Comparison of ENCODE assay signal across 9 cellular contexts in the genomic region with DNA sequence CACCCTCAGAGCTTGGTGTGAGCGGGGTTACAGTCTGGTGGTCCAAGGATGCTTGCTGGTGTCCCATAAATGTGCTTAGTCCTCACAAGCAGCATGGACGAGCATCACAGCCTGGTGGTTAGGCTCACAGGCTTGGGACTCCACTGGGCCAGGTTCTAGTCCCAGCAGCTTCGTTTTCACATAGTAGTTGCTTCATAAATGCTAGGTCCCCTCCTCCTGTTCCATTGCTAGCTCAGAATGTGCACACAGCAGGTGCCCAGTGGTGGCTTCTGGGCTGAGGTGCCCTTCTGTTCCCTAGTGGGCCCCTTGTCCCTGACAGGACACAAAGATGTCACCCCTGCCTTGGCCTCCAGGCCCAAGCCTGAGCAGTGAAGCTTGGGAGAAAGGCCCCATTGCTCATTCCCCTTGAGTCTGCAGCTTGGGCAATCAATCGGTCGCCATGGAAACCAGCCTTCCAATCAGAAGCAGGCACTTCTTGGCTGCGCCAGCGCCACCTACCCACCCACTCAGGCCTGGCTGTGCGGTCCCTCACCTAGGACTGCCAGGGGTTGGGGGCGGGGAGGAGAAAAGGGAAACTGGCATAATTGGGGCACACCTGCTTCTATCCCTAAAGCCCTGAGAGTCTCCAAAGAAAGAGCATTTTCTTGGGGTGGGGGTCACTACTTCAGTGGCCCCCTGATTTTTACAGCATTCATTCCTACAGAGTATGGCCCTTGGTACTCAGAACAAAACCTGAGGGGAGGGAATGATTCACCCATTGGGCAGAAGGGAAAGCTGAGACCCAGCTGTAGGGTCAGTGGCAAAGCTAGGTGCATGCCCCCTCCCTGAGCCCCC. TPM values are rescaled to one million over a fixed set of nuclear protein-coding genes. Genes with fewer than 3 reads are reported as not detected.
DNase-seq lines count a peak whose midpoint lies in the region; ATAC-seq and TF ChIP-seq lines count a peak whose summit lies in the region.
"Had no signal": no experiment of that assay in that cellular context is flagged by ENCODE, and none has a peak within 500 bp of the region (broad histone marks: within the 10 kb centered on the region; RNA-seq: fewer than 3 reads in every experiment).

No MANE protein-coding gene starts in this region.

- peaks cover 43% of the 10 kb centered on the region for H3K27me3 ChIP-seq in osteoblast (ENCODE audit: insufficient read depth, low read length)
- H3K27me3 ChIP-seq: right lobe of liver had no signal

- no peak for TF ChIP-seq EP300 in Ishikawa (IDR thresholded peaks at IDR 0.05; ENCODE audit: borderline replicate concordance)

- no peak for TF ChIP-seq RAD21 in Ishikawa (IDR thresholded peaks at IDR 0.05; ENCODE audit: low read depth)

- H3K79me2 ChIP-seq in osteoblast (ENCODE audit: insufficient read depth, low read length) = no peaks in the 10 kb centered on the region

- peak; percentile 10 for DNase-seq in G401 (ENCODE audit: low spot score)
- DNase-seq in SIG-M5 (lab: John Stamatoyannopoulos, UW) = peak; percentile 42
- DNase-seq in ecto neural progenitor cell (ENCODE audit: low spot score) = peak; percentile 94
- DNase-seq in osteoblast (ENCODE audit: insufficient read length, low spot score, missing footprints) = peak; percentile 98
- no peak for DNase-seq in activated CD4-positive, CD25-positive, alpha-beta regulatory T cell treated with anti-CD3 and anti-CD28 coated beads, Interleukin-2, amount 50 U/mL, for 72 hours

- H4K20me1 ChIP-seq in osteoblast (ENCODE audit: insufficient read depth, low read length) = no peaks in the 10 kb centered on the region

- H3K4me3 ChIP-seq in osteoblast (ENCODE audit: insufficient read depth, low read length) = no peak overlapping the region
- H3K4me3 ChIP-seq: right lobe of liver had no signal

- H2AFZ ChIP-seq in osteoblast (ENCODE audit: low read length) = no peak overlapping the region

- ATAC-seq in HG02588 (IDR thresholded peaks at IDR 0.05; ENCODE audit: unreplicated experiment) = no peak

- in situ Hi-C loops in G401 (cut with HindIII; ENCODE audit: low sequenced_read_pairs) = no loop called here

- H3K9me3 ChIP-seq in osteoblast (ENCODE audit: low read depth, low read length) = no peaks in the 10 kb centered on the region
- H3K9me3 ChIP-seq: right lobe of liver had no signal

- TF ChIP-seq CTCF in osteoblast (IDR thresholded peaks at IDR 0.05; ENCODE audit: extremely low read depth, low read depth, low read length) = peak; percentile 20

- no peak overlapping the region for H3K4me2 ChIP-seq in osteoblast (ENCODE audit: insufficient read depth, low read length)

- peaks cover 31% of the 10 kb centered on the region for H3K4me1 ChIP-seq in osteoblast (ENCODE audit: insufficient read depth, low read length)

- H3K27ac ChIP-seq in osteoblast (ENCODE audit: low read depth, low read length) = peak overlapping the region; percentile 12
- H3K27ac ChIP-seq: right lobe of liver, VCaP had no signal

- H3K36me3 ChIP-seq in osteoblast (ENCODE audit: insufficient read depth, low read length) = no peaks in the 10 kb centered on the region
- H3K36me3 ChIP-seq: right lobe of liver had no signal

TF ChIP-seq in Ishikawa, 13 proteins besides CTCF, POLR2A, EP300 and RAD21:
- TF ChIP-seq, protein P1, sequence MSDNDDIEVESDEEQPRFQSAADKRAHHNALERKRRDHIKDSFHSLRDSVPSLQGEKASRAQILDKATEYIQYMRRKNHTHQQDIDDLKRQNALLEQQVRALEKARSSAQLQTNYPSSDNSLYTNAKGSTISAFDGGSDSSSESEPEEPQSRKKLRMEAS (IDR thresholded peaks at IDR 0.05) = no peak
- TF ChIP-seq FOXM1 (IDR thresholded peaks at IDR 0.05; ENCODE audit: borderline replicate concordance, low read depth) (no peak), ZBTB7A (IDR thresholded peaks at IDR 0.05; ENCODE audit: low read depth) (peak; percentile 73), EGR1 (IDR thresholded peaks at IDR 0.05) (peak; percentile 75)

RNA-seq across cellular contexts. Expression of a gene that starts 48.1 kb away (rescaled TPM):
- total RNA-seq in G401 (2014; rRNA removed; shearing (Covaris generic)) = not detected in 2 replicates
- total RNA-seq in osteoblast = 0.59 and 0.72 TPM in 2 replicates
